ENCODE assay signal across 1 cellular context in genomic region chr16:69921125-69921524, GRCh38.
TF ChIP-seq lines count a peak whose summit lies in the region.

No MANE protein-coding gene starts in this region.

TF ChIP-seq in GM23338, 12 proteins besides CTCF, POLR2A, EP300 and RAD21 (continued from another document):
- TF ChIP-seq ZNF462 (CRISPR knock-in tag; IDR thresholded peaks at IDR 0.05), result no peak
- TF ChIP-seq POLR2AphosphoS5 (IDR thresholded peaks at IDR 0.05; ENCODE audit: low read depth), result no peak
- no peak for TF ChIP-seq NANOG (IDR thresholded peaks at IDR 0.05; ENCODE audit: borderline replicate concordance)
- no peak for TF ChIP-seq ZNF331 (CRISPR knock-in tag; IDR thresholded peaks at IDR 0.05; ENCODE audit: low read depth)
TF ChIP-seq in GM23338: peak in this region for 0.
